ENCODE assay signal across 19 cellular contexts in genomic region chr6:2979819-2980464, GRCh38. TPM values are rescaled to one million over a fixed set of nuclear protein-coding genes. Genes with fewer than 3 reads are reported as not detected.
DNase-seq lines count a peak whose midpoint lies in the region; ATAC-seq and TF ChIP-seq lines count a peak whose summit lies in the region.
"Had no signal": no experiment of that assay in that cellular context is flagged by ENCODE, and none has a peak within 500 bp of the region (broad histone marks: within the 10 kb centered on the region; RNA-seq: fewer than 3 reads in every experiment).

No MANE protein-coding gene starts in this region.

- H3K27ac Mint-ChIP-seq in activated CD4-positive, alpha-beta T cell treated with anti-CD3 and anti-CD28 coated beads, Interleukin-2, amount 10 ng/mL, durations not matched to agents 24 days and 14 days: no peak overlapping the region
- H3K27ac Mint-ChIP-seq: activated naive CD8-positive, alpha-beta T cell; naive B cell had no signal

- DNase-seq in Panc1 (ENCODE audit: low read depth, low spot score): no peak
- peak; percentile 74 to 76 for DNase-seq in erythroblast (lab: John Stamatoyannopoulos, UW)
- no peak for DNase-seq in omental fat pad (ENCODE audit: low spot score)
- no peak for DNase-seq in activated T-cell treated with anti-CD3 and anti-CD28 coated beads for 4 hours
- DNase-seq in activated CD4-positive, alpha-beta T cell treated with anti-CD3 and anti-CD28 coated beads, Interleukin-2, amount 10 ng/mL, durations not matched to agents 24 days and 14 days: no peak
- no peak for DNase-seq in esophagus muscularis mucosa (ENCODE audit: extremely low spot score)
- DNase-seq: activated T-cell treated with anti-CD3 and anti-CD28 coated beads, Interleukin-2, amount 50 U/mL, for 1 hour; central memory CD4-positive, alpha-beta T cell; hippocampal formation; MM.1S; naive B cell; NCI-H2029; NCI-H69; retina; T-helper 2 cell had no signal

- H3K4me1 ChIP-seq in ACC112 (ENCODE audit: control insufficient read depth, insufficient read depth, low read length, unreplicated experiment) (peaks cover 69% of the 10 kb centered on the region), Panc1 (ENCODE audit: control insufficient read depth, insufficient read depth, low read length) (peaks cover 6% of the 10 kb centered on the region; the same call in 1 of the 2 replicates), esophagus muscularis mucosa (peaks cover 25 to 52% (median 44%) of the 10 kb centered on the region in 4 donors)

- ATAC-seq in Panc1 (0 out of 2 replicates have a peak, but pooled peaks have one; percentile 7), omental fat pad (ENCODE audit: low FRiP score) (peak; percentile 64), GM18519 (IDR thresholded peaks at IDR 0.05; ENCODE audit: low FRiP score, unreplicated experiment) (no peak)
- ATAC-seq: activated CD4-positive, CD25-positive, alpha-beta regulatory T cell treated with anti-CD3 and anti-CD28 coated beads, Interleukin-2, amount 50 U/mL, for 24 hours had no signal

- H3K36me3 ChIP-seq in ACC112 (ENCODE audit: insufficient read depth, low read length) (no peaks in the 10 kb centered on the region), Panc1 (ENCODE audit: control insufficient read depth, insufficient read depth, low read length) (no peaks in the 10 kb centered on the region), esophagus muscularis mucosa (no peaks in the 10 kb centered on the region)

- no peak overlapping the region for H3K4me3 Mint-ChIP-seq in activated CD4-positive, alpha-beta T cell treated with anti-CD3 and anti-CD28 coated beads, Interleukin-2, amount 10 ng/mL, durations not matched to agents 24 days and 14 days
- H3K4me3 Mint-ChIP-seq: activated naive CD8-positive, alpha-beta T cell; naive B cell had no signal

- H3K4me3 ChIP-seq in ACC112 (ENCODE audit: low read depth, low read length) (no peak overlapping the region), Panc1 (ENCODE audit: low read depth in 2 of 2, low read length in 2 of 2) (no peak overlapping the region), esophagus muscularis mucosa (no peak overlapping the region)

- H3K36me3 Mint-ChIP-seq in activated CD4-positive, alpha-beta T cell treated with anti-CD3 and anti-CD28 coated beads, Interleukin-2, amount 10 ng/mL, durations not matched to agents 24 days and 14 days (ENCODE audit: low read depth): no peaks in the 10 kb centered on the region
- H3K36me3 Mint-ChIP-seq: activated naive CD8-positive, alpha-beta T cell; naive B cell had no signal

- TF ChIP-seq CTCF in Panc1 (IDR thresholded peaks at IDR 0.05) (no peak), omental fat pad (IDR thresholded peaks at IDR 0.05) (no peak), esophagus muscularis mucosa (IDR thresholded peaks at IDR 0.05) (no peak)

- H3K4me1 Mint-ChIP-seq in activated CD4-positive, alpha-beta T cell treated with anti-CD3 and anti-CD28 coated beads, Interleukin-2, amount 10 ng/mL, durations not matched to agents 24 days and 14 days: peaks cover 5% of the 10 kb centered on the region
- H3K4me1 Mint-ChIP-seq: naive B cell had no signal

- TF ChIP-seq POLR2A in erythroblast (IDR thresholded peaks at IDR 0.05; ENCODE audit: low read length) (no peak), esophagus muscularis mucosa (IDR thresholded peaks at IDR 0.05; ENCODE audit: low read depth) (no peak)

- H3K27ac ChIP-seq in ACC112 (ENCODE audit: low read depth, low read length): peak overlapping the region; percentile 50; the same call in 1 of the 2 replicates
- no peak overlapping the region for H3K27ac ChIP-seq in Panc1 (ENCODE audit: low read length)
- H3K27ac ChIP-seq in esophagus muscularis mucosa (replicated peaks in 1 of 4): no peak overlapping the region

- no peak for TF ChIP-seq EP300 in esophagus muscularis mucosa (IDR thresholded peaks at IDR 0.05)

- CTCF ChIA-PET in Panc1 (lab: Charles Lee): no interaction called here

- intact Hi-C loops in Panc1 (cut with micrococcal nuclease; ENCODE audit: unreplicated experiment): no loop called here
- intact Hi-C loops in activated CD4-positive, alpha-beta T cell treated with anti-CD3 and anti-CD28 coated beads, Interleukin-2, amount 10 ng/mL, durations not matched to agents 24 days and 14 days (cut with micrococcal nuclease): no loop called here
- intact Hi-C loops in esophagus muscularis mucosa (cut with DNase I): no loop called here

- no peaks in the 10 kb centered on the region for H3K9me3 Mint-ChIP-seq in activated CD4-positive, alpha-beta T cell treated with anti-CD3 and anti-CD28 coated beads, Interleukin-2, amount 10 ng/mL, durations not matched to agents 24 days and 14 days
- H3K9me3 Mint-ChIP-seq: naive B cell had no signal

- in situ Hi-C loops in Panc1 (cut with HindIII; ENCODE audit: low pct_unique_long_range_greater_than_20kb, low sequenced_read_pairs): no loop called here

- no peaks in the 10 kb centered on the region for H3K9me3 ChIP-seq in Panc1 (ENCODE audit: control insufficient read depth, insufficient read depth, low read depth, low read length)
- H3K9me3 ChIP-seq in esophagus muscularis mucosa: no peaks in the 10 kb centered on the region

- no peaks in the 10 kb centered on the region for H3K79me2 ChIP-seq in ACC112 (ENCODE audit: control insufficient read depth, insufficient read depth, low read length, unreplicated experiment)

- H3K27me3 ChIP-seq in ACC112 (ENCODE audit: insufficient read depth, low read length): no peaks in the 10 kb centered on the region
- H3K27me3 ChIP-seq in Panc1 (ENCODE audit: control insufficient read depth, insufficient read depth, low read length): no peaks in the 10 kb centered on the region
- H3K27me3 ChIP-seq in esophagus muscularis mucosa: no peaks in the 10 kb centered on the region

- no TSS peak for BruUV-seq in Panc1 (replicated peaks; lab: Mats Ljungman, UMichigan)

- no peak overlapping the region for H2AFZ ChIP-seq in ACC112 (ENCODE audit: low read length, unreplicated experiment)

- POLR2A ChIA-PET in Panc1 (lab: Charles Lee): interaction anchor here (0.7 kb wide), 1 partner anchor 38 kb away, joined by 3 read pairs; no protein-coding TSS in a partner anchor

- peaks cover 43% of the 10 kb centered on the region for H3K27me3 Mint-ChIP-seq in activated CD4-positive, alpha-beta T cell treated with anti-CD3 and anti-CD28 coated beads, Interleukin-2, amount 10 ng/mL, durations not matched to agents 24 days and 14 days
- H3K27me3 Mint-ChIP-seq: activated naive CD8-positive, alpha-beta T cell had no signal

- WGBS in esophagus muscularis mucosa: 85% methylated on average over 2 of the region's 2 CpGs

RNA-seq across cellular contexts. Expression of gene SERPINB6, which starts 8.6 kb away (rescaled TPM):
- 131 TPM for total RNA-seq in Panc1 (2021; ENCODE audit: unreplicated experiment)
- polyA plus RNA-seq in Panc1 (2012; ENCODE audit: insufficient read length): 155 TPM
- total RNA-seq in omental fat pad: 100 to 1,000 TPM; 134 to 197 (median 158) TPM
- total RNA-seq in activated CD4-positive, alpha-beta T cell treated with anti-CD3 and anti-CD28 coated beads, Interleukin-2, amount 10 ng/mL, durations not matched to agents 24 days and 14 days: 33.1 and 36.2 TPM in 2 replicates
- total RNA-seq in esophagus muscularis mucosa: 100 to 1,000 TPM; 114 to 125 (median 124) TPM

RNA-seq across cellular contexts. Expression of gene NQO2, which starts 19.8 kb away (rescaled TPM):
- total RNA-seq in Panc1 (2021; ENCODE audit: unreplicated experiment): 45.7 TPM
- 49.3 TPM for polyA plus RNA-seq in Panc1 (2012; ENCODE audit: insufficient read length)
- 10 to 100 TPM; 32.9 to 54.0 (median 48.1) TPM for total RNA-seq in omental fat pad
- total RNA-seq in activated CD4-positive, alpha-beta T cell treated with anti-CD3 and anti-CD28 coated beads, Interleukin-2, amount 10 ng/mL, durations not matched to agents 24 days and 14 days: 29.1 and 34.0 TPM in 2 replicates
- total RNA-seq in esophagus muscularis mucosa: 10 to 100 TPM; 22.9 to 31.3 (median 27.2) TPM

Comparison
In these comparisons a context has a peak if more than half of its experiments do, and no peak if none do; other contexts are left out.
1. DNase-seq: peak in erythroblast (2 of 2); none in Panc1 (single experiment), omental fat pad (single experiment), activated T-cell treated with anti-CD3 and anti-CD28 coated beads for 4 hours (single experiment), activated CD4-positive, alpha-beta T cell treated with anti-CD3 and anti-CD28 coated beads, Interleukin-2, amount 10 ng/mL, durations not matched to agents 24 days and 14 days (single experiment) and esophagus muscularis mucosa (single experiment).